ENCODE assay signal across 14 cellular contexts in the genomic region with DNA sequence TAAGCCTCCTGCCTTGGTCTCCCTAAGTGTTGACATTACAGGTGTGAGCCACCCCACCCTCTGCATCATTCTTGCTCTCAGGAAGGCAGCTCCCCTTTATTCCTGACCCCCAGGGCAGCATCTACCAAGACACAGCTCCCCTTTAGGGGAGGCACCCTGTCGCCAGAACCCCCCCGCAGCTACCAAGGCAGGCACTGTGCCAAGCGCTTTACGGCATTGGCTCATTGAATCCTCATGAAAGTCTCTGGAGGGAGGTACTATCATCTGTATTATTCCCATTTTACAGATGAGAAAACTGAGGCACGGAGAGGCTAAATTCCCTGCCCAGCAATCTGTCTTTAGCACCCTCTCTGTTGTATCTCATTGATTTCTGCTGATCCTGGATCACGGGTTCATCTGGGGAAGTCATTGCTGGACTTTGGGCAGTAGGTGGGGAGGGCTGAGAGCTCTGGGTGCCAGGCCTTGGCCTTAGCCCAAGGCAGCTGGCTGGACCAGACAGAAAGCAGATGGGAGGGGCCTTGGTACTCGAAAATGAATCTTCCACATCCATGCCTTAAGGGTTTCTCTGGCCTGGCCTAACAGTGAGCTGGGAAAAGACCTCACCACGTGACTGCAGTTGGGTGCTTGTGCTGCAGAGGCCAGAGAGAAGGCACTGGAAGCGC. TPM values are rescaled to one million over a fixed set of nuclear protein-coding genes. Genes with fewer than 3 reads are reported as not detected.
DNase-seq lines count a peak whose midpoint lies in the region; ATAC-seq lines count a peak whose summit lies in the region.
"Had no signal": no experiment of that assay in that cellular context is flagged by ENCODE, and none has a peak within 500 bp of the region (broad histone marks: within the 10 kb centered on the region; RNA-seq: fewer than 3 reads in every experiment).

No MANE protein-coding gene starts in this region.

- H3K27ac ChIP-seq in mesenchymal stem cell (ENCODE audit: low read length, poor library complexity, severe bottlenecking) (no peak overlapping the region), aorta (ENCODE audit: low read depth in 1 of 2, low read length in 2 of 2) (no peak overlapping the region)
- H3K27ac ChIP-seq: 22Rv1, SK-N-MC had no signal

- peak; percentile 72 for DNase-seq in DMS 273 (lab: John Stamatoyannopoulos, UW; ENCODE audit: unreplicated experiment)
- no peak for DNase-seq in DMS 273 treated with DMSO at 0.1 percent for 48 hours (lab: John Stamatoyannopoulos, UW)
- DNase-seq in epidermal melanocyte (ENCODE audit: insufficient read length, low spot score), result peak; percentile 92
- no peak for DNase-seq in mesenchymal stem cell
- DNase-seq in aorta, result no peak
- no peak for DNase-seq in NCI-H748 (lab: John Stamatoyannopoulos, UW; ENCODE audit: unreplicated experiment)
- DNase-seq: activated CD4-positive, alpha-beta T cell treated with anti-CD3 and anti-CD28 coated beads, Interleukin-2, amount 50 U/mL, for 1 hour; activated naive CD8-positive, alpha-beta T cell treated with anti-CD3 and anti-CD28 coated beads, Interleukin-2, amount 50 U/mL, for 24 hours; erythroblast; stomach had no signal

- WGBS in mesenchymal stem cell, result 84% methylated on average over 9 of the region's 9 CpGs
- WGBS in aorta, 2 donors, result 45 to 47% methylated on average over 9 of the region's 9 CpGs

- H3K4me3 ChIP-seq in mesenchymal stem cell (ENCODE audit: insufficient read depth in 1 of 2, low read depth in 1 of 2, low read length in 2 of 2) (no peak overlapping the region), aorta (ENCODE audit: low read length in 2 of 2) (no peak overlapping the region)
- H3K4me3 ChIP-seq: SK-N-MC, stomach had no signal

- no peak overlapping the region for H2BK120ac ChIP-seq in mesenchymal stem cell (ENCODE audit: low read depth, low read length)

- no peak overlapping the region for H2BK5ac ChIP-seq in mesenchymal stem cell (ENCODE audit: low read depth, low read length, poor library complexity, severe bottlenecking)

- no peak overlapping the region for H3K18ac ChIP-seq in mesenchymal stem cell (ENCODE audit: low read depth in 1 of 2, low read length in 2 of 2)

- H3K9me3 ChIP-seq in mesenchymal stem cell (ENCODE audit: control insufficient read depth, low read length) (no peaks in the 10 kb centered on the region), aorta (ENCODE audit: control insufficient read depth, low read length) (no peaks in the 10 kb centered on the region)
- H3K9me3 ChIP-seq: stomach had no signal

- peak overlapping the region in 1 of 2 experiments; percentile 80 for H3K23ac ChIP-seq in mesenchymal stem cell (ENCODE audit: low read length in 2 of 2)

- no peak overlapping the region for H3K4me2 ChIP-seq in mesenchymal stem cell (ENCODE audit: low read length, poor library complexity, severe bottlenecking)

- peaks cover 47% of the 10 kb centered on the region for H3K79me1 ChIP-seq in mesenchymal stem cell (replicated peaks; ENCODE audit: low read length, poor library complexity, severe bottlenecking)

- H4K91ac ChIP-seq in mesenchymal stem cell (ENCODE audit: low read length), result no peak overlapping the region

- no peak overlapping the region for H3K4ac ChIP-seq in mesenchymal stem cell (ENCODE audit: low read depth in 1 of 2, low read length in 2 of 2)

- H2AFZ ChIP-seq in mesenchymal stem cell (ENCODE audit: low read depth, low read length), result no peak overlapping the region

- H3K27me3 ChIP-seq in mesenchymal stem cell (ENCODE audit: control insufficient read depth in 1 of 2, insufficient read depth in 1 of 2, low read length in 2 of 2) (no peaks in the 10 kb centered on the region), aorta (ENCODE audit: control insufficient read depth in 1 of 2, insufficient read depth in 2 of 2, low read length in 1 of 2) (no peaks in the 10 kb centered on the region)
- H3K27me3 ChIP-seq: stomach had no signal

- intact Hi-C loops in aorta (cut with DNase I), result no loop called here

- H3K4me1 ChIP-seq in mesenchymal stem cell (ENCODE audit: control insufficient read depth, insufficient read depth, low read depth, low read length), result peaks cover 25% of the 10 kb centered on the region
- no peaks in the 10 kb centered on the region for H3K4me1 ChIP-seq in aorta (ENCODE audit: control insufficient read depth in 1 of 2, insufficient read depth in 2 of 2, low read length in 2 of 2)

- H3K36me3 ChIP-seq in mesenchymal stem cell (ENCODE audit: control insufficient read depth in 1 of 2, insufficient read depth in 2 of 2, low read depth in 1 of 2, low read length in 2 of 2), result peaks cover 15 to 61% of the 10 kb centered on the region in 2 experiments
- no peaks in the 10 kb centered on the region for H3K36me3 ChIP-seq in aorta (ENCODE audit: control insufficient read depth in 1 of 2, insufficient read depth in 2 of 2, low read length in 1 of 2)

- peak overlapping the region in 1 of 2 experiments; percentile 3 for H2BK12ac ChIP-seq in mesenchymal stem cell (ENCODE audit: low read length in 2 of 2)

- no peak overlapping the region for H3K9ac ChIP-seq in mesenchymal stem cell (ENCODE audit: low read length)

- H2BK15ac ChIP-seq in mesenchymal stem cell (ENCODE audit: low read depth, poor library complexity, severe bottlenecking), result no peak overlapping the region

- no peak overlapping the region for H2AK5ac ChIP-seq in mesenchymal stem cell (ENCODE audit: low read length, severe bottlenecking)

- ATAC-seq in aorta (ENCODE audit: low FRiP score) (peak; percentile 36), HG03045 (IDR thresholded peaks at IDR 0.05; ENCODE audit: unreplicated experiment) (no peak), HG03565 (IDR thresholded peaks at IDR 0.05; ENCODE audit: unreplicated experiment) (no peak)
- ATAC-seq: activated naive CD8-positive, alpha-beta T cell treated with anti-CD3 and anti-CD28 coated beads, Interleukin-2, amount 50 U/mL, for 24 hours had no signal

- no peak overlapping the region for H3K14ac ChIP-seq in mesenchymal stem cell (ENCODE audit: low read length in 2 of 2)

- H4K8ac ChIP-seq in mesenchymal stem cell (ENCODE audit: low read length), result peak overlapping the region; percentile 56

RNA-seq across cellular contexts. Expression of gene PLOD1, which starts 5.9 kb away (rescaled TPM):
- 269 TPM for polyA plus RNA-seq in mesenchymal stem cell (2013, experiment 1 of 2)
- polyA plus RNA-seq in mesenchymal stem cell (2013, experiment 2 of 2), result 276 TPM
- 10 to 100 TPM; 80.2 to 95.9 TPM for total RNA-seq in aorta
- 10 to 100 TPM; 28.9 to 60.0 TPM for polyA plus RNA-seq in aorta

RNA-seq across cellular contexts. Expression of gene KIAA2013, which starts 14.2 kb away (rescaled TPM):
- polyA plus RNA-seq in mesenchymal stem cell (2013, experiment 1 of 2), result 27.9 TPM
- 27.6 TPM for polyA plus RNA-seq in mesenchymal stem cell (2013, experiment 2 of 2)
- 10 to 100 TPM; 31.7 to 37.1 TPM for total RNA-seq in aorta
- polyA plus RNA-seq in aorta, result 10 to 100 TPM; 19.7 to 34.6 TPM

RNA-seq across cellular contexts. Expression of gene MFN2, which starts 39.9 kb away (rescaled TPM):
- polyA plus RNA-seq in mesenchymal stem cell (2013, experiment 1 of 2), result 32.9 TPM
- 32.5 TPM for polyA plus RNA-seq in mesenchymal stem cell (2013, experiment 2 of 2)
- 10 to 100 TPM; 57.1 TPM for total RNA-seq in aorta
- 10 to 100 TPM; 22.4 to 33.3 TPM for polyA plus RNA-seq in aorta

Comparison
In these comparisons a context has a peak if more than half of its experiments do, and no peak if none do; other contexts are left out.
1. DNase-seq: peak in DMS 273 (single experiment) and epidermal melanocyte (single experiment); none in DMS 273 treated with DMSO at 0.1 percent for 48 hours (single experiment), mesenchymal stem cell (single experiment), aorta (0 of 2) and NCI-H748 (single experiment).